In the genomic region with DNA sequence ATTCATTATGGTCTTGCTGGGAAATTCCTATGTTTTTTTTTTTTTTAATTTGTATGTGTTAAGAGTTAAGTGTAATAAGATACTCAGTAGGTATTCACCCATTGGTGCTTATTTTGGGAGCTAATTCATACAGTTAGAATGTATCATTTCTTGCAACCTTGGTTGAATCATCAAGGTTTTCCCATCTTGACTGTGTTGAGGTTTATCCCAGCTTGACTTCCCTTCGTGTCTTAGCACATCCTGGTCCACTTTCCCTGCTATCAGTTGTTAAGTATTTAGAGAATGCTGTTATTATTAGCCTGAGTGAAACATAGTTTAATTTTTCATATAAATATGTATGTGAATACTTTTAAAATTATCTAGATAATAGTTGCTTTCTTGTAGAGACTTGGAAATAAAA, we compare ENCODE assay signal across 1 cellular context.
TF ChIP-seq lines count a peak whose summit lies in the region.

No MANE protein-coding gene starts in this region.

TF ChIP-seq in GM23338, 12 proteins besides CTCF, POLR2A, EP300 and RAD21 (continued from another document):
- TF ChIP-seq EZH2phosphoT487 (IDR thresholded peaks at IDR 0.05; ENCODE audit: unreplicated experiment) (no peak), STAT1 (IDR thresholded peaks at IDR 0.05; ENCODE audit: unreplicated experiment) (no peak), EZH2 (IDR thresholded peaks at IDR 0.05; ENCODE audit: low read depth, unreplicated experiment) (no peak), NANOG (IDR thresholded peaks at IDR 0.05; ENCODE audit: borderline replicate concordance) (no peak), ZNF331 (CRISPR knock-in tag; IDR thresholded peaks at IDR 0.05; ENCODE audit: low read depth) (no peak)
- TF ChIP-seq, protein P1, sequence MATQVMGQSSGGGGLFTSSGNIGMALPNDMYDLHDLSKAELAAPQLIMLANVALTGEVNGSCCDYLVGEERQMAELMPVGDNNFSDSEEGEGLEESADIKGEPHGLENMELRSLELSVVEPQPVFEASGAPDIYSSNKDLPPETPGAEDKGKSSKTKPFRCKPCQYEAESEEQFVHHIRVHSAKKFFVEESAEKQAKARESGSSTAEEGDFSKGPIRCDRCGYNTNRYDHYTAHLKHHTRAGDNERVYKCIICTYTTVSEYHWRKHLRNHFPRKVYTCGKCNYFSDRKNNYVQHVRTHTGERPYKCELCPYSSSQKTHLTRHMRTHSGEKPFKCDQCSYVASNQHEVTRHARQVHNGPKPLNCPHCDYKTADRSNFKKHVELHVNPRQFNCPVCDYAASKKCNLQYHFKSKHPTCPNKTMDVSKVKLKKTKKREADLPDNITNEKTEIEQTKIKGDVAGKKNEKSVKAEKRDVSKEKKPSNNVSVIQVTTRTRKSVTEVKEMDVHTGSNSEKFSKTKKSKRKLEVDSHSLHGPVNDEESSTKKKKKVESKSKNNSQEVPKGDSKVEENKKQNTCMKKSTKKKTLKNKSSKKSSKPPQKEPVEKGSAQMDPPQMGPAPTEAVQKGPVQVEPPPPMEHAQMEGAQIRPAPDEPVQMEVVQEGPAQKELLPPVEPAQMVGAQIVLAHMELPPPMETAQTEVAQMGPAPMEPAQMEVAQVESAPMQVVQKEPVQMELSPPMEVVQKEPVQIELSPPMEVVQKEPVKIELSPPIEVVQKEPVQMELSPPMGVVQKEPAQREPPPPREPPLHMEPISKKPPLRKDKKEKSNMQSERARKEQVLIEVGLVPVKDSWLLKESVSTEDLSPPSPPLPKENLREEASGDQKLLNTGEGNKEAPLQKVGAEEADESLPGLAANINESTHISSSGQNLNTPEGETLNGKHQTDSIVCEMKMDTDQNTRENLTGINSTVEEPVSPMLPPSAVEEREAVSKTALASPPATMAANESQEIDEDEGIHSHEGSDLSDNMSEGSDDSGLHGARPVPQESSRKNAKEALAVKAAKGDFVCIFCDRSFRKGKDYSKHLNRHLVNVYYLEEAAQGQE (IDR thresholded peaks at IDR 0.05; ENCODE audit: unreplicated experiment), result no peak
- TF ChIP-seq, protein P2, sequence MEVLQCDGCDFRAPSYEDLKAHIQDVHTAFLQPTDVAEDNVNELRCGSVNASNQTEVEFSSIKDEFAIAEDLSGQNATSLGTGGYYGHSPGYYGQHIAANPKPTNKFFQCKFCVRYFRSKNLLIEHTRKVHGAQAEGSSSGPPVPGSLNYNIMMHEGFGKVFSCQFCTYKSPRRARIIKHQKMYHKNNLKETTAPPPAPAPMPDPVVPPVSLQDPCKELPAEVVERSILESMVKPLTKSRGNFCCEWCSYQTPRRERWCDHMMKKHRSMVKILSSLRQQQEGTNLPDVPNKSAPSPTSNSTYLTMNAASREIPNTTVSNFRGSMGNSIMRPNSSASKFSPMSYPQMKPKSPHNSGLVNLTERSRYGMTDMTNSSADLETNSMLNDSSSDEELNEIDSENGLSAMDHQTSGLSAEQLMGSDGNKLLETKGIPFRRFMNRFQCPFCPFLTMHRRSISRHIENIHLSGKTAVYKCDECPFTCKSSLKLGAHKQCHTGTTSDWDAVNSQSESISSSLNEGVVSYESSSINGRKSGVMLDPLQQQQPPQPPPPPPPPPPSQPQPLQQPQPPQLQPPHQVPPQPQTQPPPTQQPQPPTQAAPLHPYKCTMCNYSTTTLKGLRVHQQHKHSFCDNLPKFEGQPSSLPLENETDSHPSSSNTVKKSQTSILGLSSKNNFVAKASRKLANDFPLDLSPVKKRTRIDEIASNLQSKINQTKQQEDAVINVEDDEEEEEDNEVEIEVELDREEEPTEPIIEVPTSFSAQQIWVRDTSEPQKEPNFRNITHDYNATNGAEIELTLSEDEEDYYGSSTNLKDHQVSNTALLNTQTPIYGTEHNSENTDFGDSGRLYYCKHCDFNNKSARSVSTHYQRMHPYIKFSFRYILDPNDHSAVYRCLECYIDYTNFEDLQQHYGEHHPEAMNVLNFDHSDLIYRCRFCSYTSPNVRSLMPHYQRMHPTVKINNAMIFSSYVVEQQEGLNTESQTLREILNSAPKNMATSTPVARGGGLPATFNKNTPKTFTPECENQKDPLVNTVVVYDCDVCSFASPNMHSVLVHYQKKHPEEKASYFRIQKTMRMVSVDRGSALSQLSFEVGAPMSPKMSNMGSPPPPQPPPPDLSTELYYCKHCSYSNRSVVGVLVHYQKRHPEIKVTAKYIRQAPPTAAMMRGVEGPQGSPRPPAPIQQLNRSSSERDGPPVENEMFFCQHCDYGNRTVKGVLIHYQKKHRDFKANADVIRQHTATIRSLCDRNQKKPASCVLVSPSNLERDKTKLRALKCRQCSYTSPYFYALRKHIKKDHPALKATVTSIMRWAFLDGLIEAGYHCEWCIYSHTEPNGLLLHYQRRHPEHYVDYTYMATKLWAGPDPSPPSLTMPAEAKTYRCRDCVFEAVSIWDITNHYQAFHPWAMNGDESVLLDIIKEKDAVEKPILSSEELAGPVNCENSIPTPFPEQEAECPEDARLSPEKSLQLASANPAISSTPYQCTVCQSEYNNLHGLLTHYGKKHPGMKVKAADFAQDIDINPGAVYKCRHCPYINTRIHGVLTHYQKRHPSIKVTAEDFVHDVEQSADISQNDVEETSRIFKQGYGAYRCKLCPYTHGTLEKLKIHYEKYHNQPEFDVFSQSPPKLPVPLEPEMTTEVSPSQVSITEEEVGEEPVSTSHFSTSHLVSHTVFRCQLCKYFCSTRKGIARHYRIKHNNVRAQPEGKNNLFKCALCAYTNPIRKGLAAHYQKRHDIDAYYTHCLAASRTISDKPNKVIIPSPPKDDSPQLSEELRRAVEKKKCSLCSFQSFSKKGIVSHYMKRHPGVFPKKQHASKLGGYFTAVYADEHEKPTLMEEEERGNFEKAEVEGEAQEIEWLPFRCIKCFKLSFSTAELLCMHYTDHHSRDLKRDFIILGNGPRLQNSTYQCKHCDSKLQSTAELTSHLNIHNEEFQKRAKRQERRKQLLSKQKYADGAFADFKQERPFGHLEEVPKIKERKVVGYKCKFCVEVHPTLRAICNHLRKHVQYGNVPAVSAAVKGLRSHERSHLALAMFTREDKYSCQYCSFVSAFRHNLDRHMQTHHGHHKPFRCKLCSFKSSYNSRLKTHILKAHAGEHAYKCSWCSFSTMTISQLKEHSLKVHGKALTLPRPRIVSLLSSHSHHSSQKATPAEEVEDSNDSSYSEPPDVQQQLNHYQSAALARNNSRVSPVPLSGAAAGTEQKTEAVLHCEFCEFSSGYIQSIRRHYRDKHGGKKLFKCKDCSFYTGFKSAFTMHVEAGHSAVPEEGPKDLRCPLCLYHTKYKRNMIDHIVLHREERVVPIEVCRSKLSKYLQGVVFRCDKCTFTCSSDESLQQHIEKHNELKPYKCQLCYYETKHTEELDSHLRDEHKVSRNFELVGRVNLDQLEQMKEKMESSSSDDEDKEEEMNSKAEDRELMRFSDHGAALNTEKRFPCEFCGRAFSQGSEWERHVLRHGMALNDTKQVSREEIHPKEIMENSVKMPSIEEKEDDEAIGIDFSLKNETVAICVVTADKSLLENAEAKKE (CRISPR knock-in tag; IDR thresholded peaks at IDR 0.05), result no peak
